8 cellular contexts compared by ENCODE assay signal in genomic region chr12:30806989-30807694, GRCh38. TPM values are rescaled to one million over a fixed set of nuclear protein-coding genes. Genes with fewer than 3 reads are reported as not detected.
DNase-seq lines count a peak whose midpoint lies in the region; ATAC-seq and TF ChIP-seq lines count a peak whose summit lies in the region.

No MANE protein-coding gene starts in this region.

- TF ChIP-seq CTCF in A673 (conservative IDR thresholded peaks at IDR 0.05; ENCODE audit: low read depth, low read length) (peak; percentile 86), glutamatergic neuron (IDR thresholded peaks at IDR 0.05; ENCODE audit: partially characterized antibody, unreplicated experiment) (peak; percentile 66), progenitor cell of endocrine pancreas (IDR thresholded peaks at IDR 0.05; ENCODE audit: unreplicated experiment) (peak; percentile 99)

- H3K27ac Mint-ChIP-seq in glutamatergic neuron (ENCODE audit: unreplicated experiment) (no peak overlapping the region), progenitor cell of endocrine pancreas (no peak overlapping the region)

- no peak overlapping the region for H3K27ac ChIP-seq in A673 (ENCODE audit: low read depth, low read length, poor library complexity, severe bottlenecking)

- ATAC-seq in HG03066 (IDR thresholded peaks at IDR 0.05; ENCODE audit: low read depth, unreplicated experiment) = peak; percentile 63

- H3K4me3 Mint-ChIP-seq in glutamatergic neuron (ENCODE audit: unreplicated experiment) (no peak overlapping the region), progenitor cell of endocrine pancreas (ENCODE audit: low read depth) (no peak overlapping the region)

- BruUV-seq in A673 (replicated peaks; lab: Mats Ljungman, UMichigan) = no TSS peak

- intact Hi-C loops in A673 (cut with micrococcal nuclease; ENCODE audit: unreplicated experiment) = loop anchor here (2.0 to 10.0 kb wide), 5 partner anchors 54 to 1492 kb away; no protein-coding TSS in a partner anchor

- H3K27me3 Mint-ChIP-seq in glutamatergic neuron (ENCODE audit: unreplicated experiment) = peaks cover 1% of the 10 kb centered on the region
- no peaks in the 10 kb centered on the region for H3K27me3 Mint-ChIP-seq in progenitor cell of endocrine pancreas

- no peaks in the 10 kb centered on the region for H3K27me3 ChIP-seq in A673 (replicated peaks; ENCODE audit: insufficient read depth, low read depth, low read length, poor library complexity)

- H3K9me3 ChIP-seq in A673 (ENCODE audit: low read depth, low read length, poor library complexity, severe bottlenecking) = no peaks in the 10 kb centered on the region

- H3K4me1 ChIP-seq in A673 (ENCODE audit: insufficient read depth, low read length, poor library complexity, severe bottlenecking) = no peaks in the 10 kb centered on the region

- H3K4me1 Mint-ChIP-seq in glutamatergic neuron (ENCODE audit: low read depth, unreplicated experiment) = no peaks in the 10 kb centered on the region
- H3K4me1 Mint-ChIP-seq in progenitor cell of endocrine pancreas (ENCODE audit: low read depth) = peaks cover 6% of the 10 kb centered on the region

- H3K4me3 ChIP-seq in A673 (ENCODE audit: low read depth, low read length, poor library complexity, severe bottlenecking) = no peak overlapping the region

- POLR2A ChIA-PET in A673 (lab: Charles Lee; ENCODE audit: low non-redundant PET) = interaction anchor here (0.6 kb wide), 1 partner anchor 208 kb away, joined by 3 read pairs; no protein-coding TSS in a partner anchor

- no peaks in the 10 kb centered on the region for H3K36me3 Mint-ChIP-seq in glutamatergic neuron (ENCODE audit: unreplicated experiment)
- peaks cover 13% of the 10 kb centered on the region for H3K36me3 Mint-ChIP-seq in progenitor cell of endocrine pancreas (ENCODE audit: insufficient read depth)

- H3K9me3 Mint-ChIP-seq in glutamatergic neuron (ENCODE audit: unreplicated experiment) (no peaks in the 10 kb centered on the region), progenitor cell of endocrine pancreas (ENCODE audit: low read depth) (peaks cover 18% of the 10 kb centered on the region)

- CTCF ChIA-PET in A673 (lab: Charles Lee) = interaction anchor here (0.7 kb wide), 1 partner anchor 1256 kb away, joined by 7 read pairs; no protein-coding TSS in a partner anchor

- H3K36me3 ChIP-seq in A673 (ENCODE audit: insufficient read depth, low read length, poor library complexity, severe bottlenecking) = no peaks in the 10 kb centered on the region

- DNase-seq in A673 (ENCODE audit: low spot score) (peak; percentile 86), GM04504 (ENCODE audit: low read depth) (peak; percentile 56), NCI-H446 (lab: John Stamatoyannopoulos, UW) (peak; percentile 35 to 74), activated T-cell treated with anti-CD3 and anti-CD28 coated beads for 4 hours (peak; percentile 15), glutamatergic neuron (no peak), progenitor cell of endocrine pancreas (ENCODE audit: low spot score, unreplicated experiment) (no peak)
- DNase-seq in NK-92 treated with Interleukin-12 subunit alpha and Interleukin-12 subunit beta, amount 100 ng/mL, for 24 hours (lab: John Stamatoyannopoulos, UW) = no peak

RNA-seq across cellular contexts. Expression of gene CAPRIN2, which starts 52.4 kb away (rescaled TPM):
- total RNA-seq in A673 (2021) (16.4 and 16.7 TPM in 2 replicates), glutamatergic neuron (ENCODE audit: unreplicated experiment) (36.5 TPM), progenitor cell of endocrine pancreas (82.2 and 91.5 TPM in 2 replicates)

Comparison
In these comparisons a context has a peak if more than half of its experiments do, and no peak if none do; other contexts are left out.
1. DNase-seq: peak in A673 (single experiment), GM04504 (single experiment), NCI-H446 (2 of 2) and activated T-cell treated with anti-CD3 and anti-CD28 coated beads for 4 hours (single experiment); none in glutamatergic neuron (single experiment), progenitor cell of endocrine pancreas (single experiment) and NK-92 treated with Interleukin-12 subunit alpha and Interleukin-12 subunit beta, amount 100 ng/mL, for 24 hours (single experiment).
2. Peak in every context shown above with its lines, with median percentiles within 50 percentile points of each other: CTCF ChIP-seq.